Comparison of ENCODE assay signal across 14 cellular contexts in the genomic region with DNA sequence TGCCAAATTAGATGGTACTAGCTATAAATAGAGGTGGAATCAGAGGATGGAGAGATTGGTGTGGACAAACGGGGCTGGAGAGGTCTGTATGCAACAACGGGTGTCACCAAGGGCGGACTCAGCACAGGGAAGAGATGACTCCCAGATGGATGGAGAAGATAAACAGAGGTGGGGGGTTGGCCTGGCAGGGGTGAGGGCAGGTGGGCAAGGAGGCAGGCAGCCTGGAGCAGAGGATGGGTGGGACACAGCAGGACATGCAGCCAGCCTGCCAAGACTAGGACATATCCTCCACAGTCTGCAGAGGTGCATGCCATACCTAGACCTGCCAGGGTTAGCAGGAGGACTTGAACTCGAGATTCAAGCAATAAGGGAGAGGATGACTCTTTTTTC. TPM values are rescaled to one million over a fixed set of nuclear protein-coding genes. Genes with fewer than 3 reads are reported as not detected.
DNase-seq lines count a peak whose midpoint lies in the region; ATAC-seq and TF ChIP-seq lines count a peak whose summit lies in the region.
"Had no signal": no experiment of that assay in that cellular context is flagged by ENCODE, and none has a peak within 500 bp of the region (broad histone marks: within the 10 kb centered on the region; RNA-seq: fewer than 3 reads in every experiment).

No MANE protein-coding gene starts in this region.

- no peak for TF ChIP-seq CTCF in coronary artery (IDR thresholded peaks at IDR 0.05)
- no peak for TF ChIP-seq CTCF in thoracic aorta (IDR thresholded peaks at IDR 0.05)

- peak overlapping the region in 1 of 4 donors; percentile 42 for H3K4me3 Mint-ChIP-seq in IgD-negative memory B cell
- H3K4me3 Mint-ChIP-seq: effector memory CD8-positive, alpha-beta T cell; GM23338; mesothelial cell of epicardium; neural progenitor cell had no signal

- DNase-seq in coronary artery (ENCODE audit: low spot score) (peak; percentile 63), thoracic aorta (ENCODE audit: low spot score) (no peak), left lobe of liver (ENCODE audit: low spot score) (no peak)
- no peak for DNase-seq in activated CD4-positive, CD25-positive, alpha-beta regulatory T cell (lab: John Stamatoyannopoulos, UW)
- DNase-seq: activated naive CD4-positive, alpha-beta T cell treated with Interleukin-2 at 50 U/mL for 16 hours; cerebellar nuclear complex; effector memory CD8-positive, alpha-beta T cell had no signal

- H3K36me3 ChIP-seq in muscle layer of colon (ENCODE audit: insufficient read depth, low read length) (no peaks in the 10 kb centered on the region), thoracic aorta (no peaks in the 10 kb centered on the region)
- H3K36me3 ChIP-seq: neural progenitor cell had no signal

- peak overlapping the region in 2 of 3 donors; percentile 78 to 90 for H3K27ac Mint-ChIP-seq in IgD-negative memory B cell
- H3K27ac Mint-ChIP-seq: GM23338, mesothelial cell of epicardium, neural progenitor cell had no signal

- peaks cover 2 to 6% (median 5%) of the 10 kb centered on the region in 3 donors for H3K9me3 Mint-ChIP-seq in IgD-negative memory B cell

- no peaks in the 10 kb centered on the region for H3K27me3 ChIP-seq in muscle layer of colon (ENCODE audit: control insufficient read depth in 1 of 2, insufficient read depth in 2 of 2, low read length in 2 of 2)
- no peaks in the 10 kb centered on the region for H3K27me3 ChIP-seq in thoracic aorta (replicated peaks; ENCODE audit: insufficient read depth)

- peaks cover 13 to 18% (median 15%) of the 10 kb centered on the region in 3 donors for H3K4me1 Mint-ChIP-seq in IgD-negative memory B cell

- H3K9ac ChIP-seq in muscle layer of colon (ENCODE audit: low read length), result no peak overlapping the region
- H3K9ac ChIP-seq: neural progenitor cell had no signal

- H3K9me3 ChIP-seq in muscle layer of colon (ENCODE audit: low read length), result peaks cover 4% of the 10 kb centered on the region
- peaks cover 14% of the 10 kb centered on the region for H3K9me3 ChIP-seq in thoracic aorta

- H3K4me3 ChIP-seq in coronary artery (no peak overlapping the region), muscle layer of colon (ENCODE audit: low read depth in 1 of 2, low read length in 2 of 2) (no peak overlapping the region), thoracic aorta (no peak overlapping the region)
- H3K4me3 ChIP-seq: GM23338, neural progenitor cell had no signal

- H3K4me1 ChIP-seq in muscle layer of colon (ENCODE audit: insufficient read depth, low read length), result peaks cover 32% of the 10 kb centered on the region
- peaks cover 11 to 41% of the 10 kb centered on the region in 2 donors for H3K4me1 ChIP-seq in thoracic aorta (ENCODE audit: control insufficient read depth in 1 of 2, low read depth in 2 of 2)

- ATAC-seq in thoracic aorta (ENCODE audit: insufficient number of reproducible peaks, low FRiP score, low read depth) (no peak), HG03520 (IDR thresholded peaks at IDR 0.05; ENCODE audit: unreplicated experiment) (no peak), left lobe of liver (no peak)
- ATAC-seq: effector memory CD8-positive, alpha-beta T cell had no signal

- no peaks in the 10 kb centered on the region for H3K27me3 Mint-ChIP-seq in IgD-negative memory B cell
- H3K27me3 Mint-ChIP-seq: activated CD4-positive, alpha-beta memory T cell treated with anti-CD3 and anti-CD28 coated beads for 36 hours had no signal

- H3K27ac ChIP-seq in coronary artery (no peak overlapping the region), muscle layer of colon (ENCODE audit: low read depth, low read length) (peak overlapping the region; percentile 87), thoracic aorta (peak overlapping the region; percentile 94 to 95)
- H3K27ac ChIP-seq: neural progenitor cell had no signal

- peaks cover 2% of the 10 kb centered on the region for H3K36me3 Mint-ChIP-seq in IgD-negative memory B cell

RNA-seq across cellular contexts. Expression of a gene that starts 56.2 kb away (rescaled TPM):
- 0.89 TPM for polyA plus RNA-seq in IgD-negative memory B cell
- total RNA-seq in thoracic aorta (10 to 100 TPM; 38.9 to 56.3 TPM), left lobe of liver (32.4 TPM)

Comparison
In these comparisons a context has a peak if more than half of its experiments do, and no peak if none do; other contexts are left out.
1. H3K27ac ChIP-seq: peak in muscle layer of colon (single experiment) and thoracic aorta (2 of 2); none in coronary artery (0 of 2).